Comparison of ENCODE assay signal across 10 cellular contexts in genomic region chr12:1122803-1123202, GRCh38.
DNase-seq lines count a peak whose midpoint lies in the region; TF ChIP-seq lines count a peak whose summit lies in the region.
"Had no signal": no experiment of that assay in that cellular context is flagged by ENCODE, and none has a peak within 500 bp of the region (broad histone marks: within the 10 kb centered on the region; RNA-seq: fewer than 3 reads in every experiment).

No MANE protein-coding gene starts in this region.

- intact Hi-C loops in lower leg skin (cut with DNase I; ENCODE audit: low total_unique reads), result no loop called here

- no peak for TF ChIP-seq POLR2A in lower leg skin (IDR thresholded peaks at IDR 0.05)

- DNase-seq in activated T-cell treated with anti-CD3 and anti-CD28 coated beads for 1 hour (ENCODE audit: low read depth), result peak; percentile 10
- no peak for DNase-seq in activated T-cell treated with anti-CD3 and anti-CD28 coated beads, Interleukin-2, amount 50 U/mL, for 48 hours
- DNase-seq in SIG-M5 treated with dmso at 0.1 percent for 504 hours (lab: John Stamatoyannopoulos, UW; ENCODE audit: unreplicated experiment), result peak; percentile 47
- DNase-seq in amniotic epithelial cell (ENCODE audit: low read depth), result peak; percentile 92
- peak; percentile 4 to 16 for DNase-seq in stimulated activated CD8-positive, alpha-beta memory T cell treated with anti-CD3 and anti-CD28 coated beads, Interleukin-4, amount 100 ng/mL, for 4 hours (ENCODE audit: low read depth in 2 of 2, low spot score in 1 of 2)
- no peak for DNase-seq in lower leg skin (ENCODE audit: low spot score in 2 of 2)
- no peak for DNase-seq in NCI-H2171 (lab: John Stamatoyannopoulos, UW)
- DNase-seq in iPS-NIHi7 (ENCODE audit: extremely low spot score), result no peak
- DNase-seq: adrenal gland, ovary had no signal

- no peak overlapping the region for H3K4me3 ChIP-seq in lower leg skin (ENCODE audit: low read depth, poor library complexity, severe bottlenecking)
- H3K4me3 ChIP-seq: adrenal gland, ovary had no signal

- no peak for TF ChIP-seq CTCF in lower leg skin (IDR thresholded peaks at IDR 0.05)

- 49 to 81% methylated on average over 3 of the region's 3 CpGs for WGBS in lower leg skin, 2 donors

Comparison
In these comparisons a context has a peak if more than half of its experiments do, and no peak if none do; other contexts are left out.
1. DNase-seq: peak in activated T-cell treated with anti-CD3 and anti-CD28 coated beads for 1 hour (single experiment), SIG-M5 treated with dmso at 0.1 percent for 504 hours (single experiment), amniotic epithelial cell (single experiment) and stimulated activated CD8-positive, alpha-beta memory T cell treated with anti-CD3 and anti-CD28 coated beads, Interleukin-4, amount 100 ng/mL, for 4 hours (2 of 2); none in activated T-cell treated with anti-CD3 and anti-CD28 coated beads, Interleukin-2, amount 50 U/mL, for 48 hours (0 of 2), lower leg skin (0 of 2), NCI-H2171 (single experiment) and iPS-NIHi7 (single experiment).